In genomic region chr3:49357141-49357465, GRCh38 we compare ENCODE assay signal across 8 cellular contexts. TPM values are rescaled to one million over a fixed set of nuclear protein-coding genes. Genes with fewer than 3 reads are reported as not detected.
A peak's percentile ranks its signal among the peaks of the same experiment; 100 is the strongest.
DNase-seq lines count a peak whose midpoint lies in the region; ATAC-seq lines count a peak whose summit lies in the region.
"Not testable (repeated sequence)": the region's sequence is repeated elsewhere in the genome, so short reads cannot be mapped to it uniquely, and the experiment has no call there.

No MANE protein-coding gene starts in this region.

- H3K4me2 ChIP-seq in BLaER1, result peak overlapping the region; percentile 85

- H3K9me3 Mint-ChIP-seq in activated naive CD8-positive, alpha-beta T cell (ENCODE audit: low read depth); effector memory CD8-positive, alpha-beta T cell: not testable (repeated sequence)

- peak overlapping the region; percentile 96 for H3K4me3 Mint-ChIP-seq in activated naive CD8-positive, alpha-beta T cell
- peak overlapping the region; percentile 94 to 95 for H3K4me3 Mint-ChIP-seq in effector memory CD8-positive, alpha-beta T cell

- not testable (repeated sequence) for DNase-seq in SJSA1 (ENCODE audit: low read depth in 1 of 2, low spot score in 2 of 2); substantia nigra (lab: John Stamatoyannopoulos, UW)
- DNase-seq in effector memory CD8-positive, alpha-beta T cell, result peak in 1 of 3 experiments; percentile 3

- H3K4me1 ChIP-seq in BLaER1, result peaks cover 58% of the 10 kb centered on the region
- H3K4me1 ChIP-seq in SJSA1 (replicated peaks), result peaks cover 46% of the 10 kb centered on the region
- H3K4me1 ChIP-seq in iPS-20b (ENCODE audit: insufficient read depth, low read length), result not testable (repeated sequence)
- peaks cover 13% of the 10 kb centered on the region for H3K4me1 ChIP-seq in neuron (ENCODE audit: insufficient read depth, low read length)

- H3K9ac ChIP-seq in BLaER1 (peak overlapping the region; percentile 96), iPS-20b (ENCODE audit: low read depth, low read length) (peak overlapping the region; percentile 79; the same call in 1 of the 2 replicates)

- H3K27ac ChIP-seq in BLaER1 (peak overlapping the region; percentile 94), SJSA1 (peak overlapping the region; percentile 93), substantia nigra (ENCODE audit: low read depth, low read length, poor library complexity, severe bottlenecking) (peak overlapping the region; percentile 90)
- not testable (repeated sequence) for H3K27ac ChIP-seq in iPS-20b (ENCODE audit: low read length)

- H3K4me1 Mint-ChIP-seq in activated naive CD8-positive, alpha-beta T cell (ENCODE audit: low read depth), result peaks cover 27% of the 10 kb centered on the region
- peaks cover 11 to 23% of the 10 kb centered on the region in 2 donors for H3K4me1 Mint-ChIP-seq in effector memory CD8-positive, alpha-beta T cell (ENCODE audit: low read depth in 2 of 2)

- H3K27ac Mint-ChIP-seq in activated naive CD8-positive, alpha-beta T cell, result peak overlapping the region; percentile 92
- peak overlapping the region; percentile 90 to 94 for H3K27ac Mint-ChIP-seq in effector memory CD8-positive, alpha-beta T cell

- H3K4me3 ChIP-seq in BLaER1, result peak overlapping the region; percentile 88
- H3K4me3 ChIP-seq in SJSA1, result peak overlapping the region; percentile 57
- H3K4me3 ChIP-seq in iPS-20b (ENCODE audit: low read length), result peak overlapping the region; percentile 75
- H3K4me3 ChIP-seq in neuron (ENCODE audit: low read length), result peak overlapping the region; percentile 65

- H3K27me3 Mint-ChIP-seq in activated naive CD8-positive, alpha-beta T cell; effector memory CD8-positive, alpha-beta T cell: not testable (repeated sequence)

- H3K36me3 ChIP-seq in BLaER1, result peaks cover 59% of the 10 kb centered on the region
- peaks cover 72% of the 10 kb centered on the region for H3K36me3 ChIP-seq in SJSA1
- H3K36me3 ChIP-seq in iPS-20b (ENCODE audit: insufficient read depth, low read depth, low read length), result peaks cover 52% of the 10 kb centered on the region
- H3K36me3 ChIP-seq in neuron (ENCODE audit: insufficient read depth, low read length), result peaks cover 30% of the 10 kb centered on the region

- H4K20me1 ChIP-seq in BLaER1, result peaks cover 25% of the 10 kb centered on the region

- peaks cover 18% of the 10 kb centered on the region for H3K36me3 Mint-ChIP-seq in activated naive CD8-positive, alpha-beta T cell
- peaks cover 73% of the 10 kb centered on the region for H3K36me3 Mint-ChIP-seq in effector memory CD8-positive, alpha-beta T cell (ENCODE audit: insufficient read depth)

- H2AFZ ChIP-seq in neuron (ENCODE audit: low read depth, low read length), result not testable (repeated sequence)

- not testable (repeated sequence) for H3K9me3 ChIP-seq in BLaER1; SJSA1 (replicated peaks); iPS-20b (ENCODE audit: insufficient read depth, low read depth, low read length); neuron (ENCODE audit: low read length)

- not testable (repeated sequence) for H3K27me3 ChIP-seq in BLaER1; SJSA1 (replicated peaks); iPS-20b (ENCODE audit: insufficient read depth, low read length); neuron (ENCODE audit: insufficient read depth, low read length)

- peak; percentile 6 for ATAC-seq in HG02642 (IDR thresholded peaks at IDR 0.05; ENCODE audit: poor library complexity, unreplicated experiment)
- ATAC-seq in effector memory CD8-positive, alpha-beta T cell (replicated peaks), result peak; percentile 35

RNA-seq across cellular contexts. Expression of gene GPX1, which starts 1.1 kb away (rescaled TPM):
- total RNA-seq in SJSA1 (2014; rRNA removed; shearing (Covaris generic)), result 226 and 326 TPM in 2 replicates

RNA-seq across cellular contexts. Expression of gene USP4, which starts 17.2 kb away (rescaled TPM):
- total RNA-seq in SJSA1 (2014; rRNA removed; shearing (Covaris generic)), result 7.8 and 11.5 TPM in 2 replicates

RNA-seq across cellular contexts. Expression of gene RHOA, which starts 54.7 kb away (rescaled TPM):
- 490 and 775 TPM in 2 replicates for total RNA-seq in SJSA1 (2014; rRNA removed; shearing (Covaris generic))

RNA-seq across cellular contexts. Expression of gene TCTA, which starts 55.1 kb away (rescaled TPM):
- 21.6 and 21.7 TPM in 2 replicates for total RNA-seq in SJSA1 (2014; rRNA removed; shearing (Covaris generic))
